Comparison of ENCODE assay signal across 11 cellular contexts in the genomic region with DNA sequence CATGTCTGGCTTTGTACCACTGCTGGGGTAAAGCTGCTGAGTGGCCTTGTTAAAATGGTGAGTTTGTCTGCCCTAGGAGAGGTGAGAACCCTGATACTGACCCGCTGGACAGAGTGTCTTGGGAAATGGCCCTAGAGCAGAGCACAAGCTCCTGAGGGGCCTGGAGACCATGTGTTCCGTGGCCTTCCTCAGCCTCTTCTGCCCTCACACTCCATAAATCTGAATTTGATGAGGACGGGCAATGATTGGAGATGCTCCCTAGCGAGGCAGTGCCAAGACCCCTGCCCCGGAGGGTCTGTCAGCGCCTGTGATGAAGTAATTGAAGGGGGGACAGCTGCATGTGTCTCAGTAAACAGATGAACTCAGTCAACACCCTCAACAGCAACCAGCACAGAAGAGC. TPM values are rescaled to one million over a fixed set of nuclear protein-coding genes. Genes with fewer than 3 reads are reported as not detected.
"Had no signal": no experiment of that assay in that cellular context is flagged by ENCODE, and none has a peak within 500 bp of the region (broad histone marks: within the 10 kb centered on the region; RNA-seq: fewer than 3 reads in every experiment).

No MANE protein-coding gene starts in this region.

- ATAC-seq: HCT116, HepG2, K562 had no signal

- H3K4me3 ChIP-seq: GM23248, HAP-1, K562 had no signal

- H3K36me3 ChIP-seq: HAP-1 had no signal

- FAIRE-seq: HepG2, K562 had no signal

- DNase-seq: GM23248, GOT3, H7, HFFc6, KG1 had no signal

- H3K9me3 ChIP-seq: HAP-1 had no signal

- H3K4me1 ChIP-seq: HAP-1 had no signal

- H3K27ac ChIP-seq: GM23248, HL-60 had no signal

RNA-seq across cellular contexts. Expression of a gene that starts 54.1 kb away (rescaled TPM):
- total RNA-seq: GM23248, HepG2, HFFc6, HT1080, K562 had no signal
- polyA plus RNA-seq: GM23248, HepG2, K562 had no signal
